Comparison of ENCODE assay signal across 1 cellular context in genomic region chr17:19040350-19040749, GRCh38. TPM values are rescaled to one million over a fixed set of nuclear protein-coding genes. Genes with fewer than 3 reads are reported as not detected.
"Had no signal": no experiment of that assay in that cellular context is flagged by ENCODE, and none has a peak within 500 bp of the region (broad histone marks: within the 10 kb centered on the region; RNA-seq: fewer than 3 reads in every experiment).

No MANE protein-coding gene starts in this region.

RNA-seq across cellular contexts. Expression of gene GRAP, which starts 6.4 kb away (rescaled TPM):
- total RNA-seq: bronchial epithelial cell had no signal
